Comparison of ENCODE assay signal across 11 cellular contexts in genomic region chr2:232689152-232689910, GRCh38. TPM values are rescaled to one million over a fixed set of nuclear protein-coding genes. Genes with fewer than 3 reads are reported as not detected.
DNase-seq lines count a peak whose midpoint lies in the region; ATAC-seq, FAIRE-seq and TF ChIP-seq lines count a peak whose summit lies in the region.
"Had no signal": no experiment of that assay in that cellular context is flagged by ENCODE, and none has a peak within 500 bp of the region (broad histone marks: within the 10 kb centered on the region; RNA-seq: fewer than 3 reads in every experiment).

No MANE protein-coding gene starts in this region.

- TF ChIP-seq CTCF in heart left ventricle (IDR thresholded peaks at IDR 0.05): no peak

- H3K9me3 ChIP-seq in heart left ventricle (peaks cover 0 to 5% (median 0%) of the 10 kb centered on the region in 12 donors), small intestine (ENCODE audit: control insufficient read depth, low read depth) (no peaks in the 10 kb centered on the region)
- H3K9me3 ChIP-seq: thoracic aorta had no signal

- H3K27me3 ChIP-seq in heart left ventricle: no peaks in the 10 kb centered on the region
- H3K27me3 ChIP-seq in small intestine (ENCODE audit: control insufficient read depth in 2 of 2, insufficient read depth in 2 of 2, low read length in 2 of 2): no peaks in the 10 kb centered on the region

- intact Hi-C loops in heart left ventricle (cut with DNase I): no loop called here

- H3K36me3 ChIP-seq in heart left ventricle (no peaks in the 10 kb centered on the region), small intestine (ENCODE audit: control insufficient read depth in 2 of 2, insufficient read depth in 2 of 2, low read length in 2 of 2) (no peaks in the 10 kb centered on the region)
- H3K36me3 ChIP-seq: thoracic aorta had no signal

- ATAC-seq in heart left ventricle (peak; percentile 60 to 86 (median 78)), GM21390 (IDR thresholded peaks at IDR 0.05; ENCODE audit: unreplicated experiment) (no peak)
- ATAC-seq: GM12878, HCT116 had no signal

- TF ChIP-seq POLR2A in heart left ventricle (IDR thresholded peaks at IDR 0.05): no peak

- H3K4me3 ChIP-seq in heart left ventricle (no peak overlapping the region), small intestine (ENCODE audit: low read depth in 1 of 2, low read length in 2 of 2) (no peak overlapping the region)
- H3K4me3 ChIP-seq: GM12878, thoracic aorta had no signal

- peak; percentile 28 for DNase-seq in HTR-8/SVneo (ENCODE audit: insufficient read length, low spot score)
- peak; percentile 52 to 57 for DNase-seq in SHP77 (lab: John Stamatoyannopoulos, UW)
- DNase-seq in heart left ventricle: peak; percentile 38 to 83 (median 66)
- peak; percentile 17 for DNase-seq in small intestine
- no peak for DNase-seq in Kasumi-1 (lab: John Stamatoyannopoulos, UW)
- no peak for DNase-seq in activated naive CD4-positive, alpha-beta T cell (lab: John Stamatoyannopoulos, UW)
- DNase-seq: stimulated activated CD4-positive, alpha-beta T cell treated with anti-CD3 and anti-CD28 coated beads, Interleukin-12 subunit alpha, Interleukin-12 subunit beta, amount 100 ng/mL, for 4 hours had no signal

- 28 to 47% (median 42%) methylated on average over 2 to 3 of the region's 3 CpGs for WGBS in heart left ventricle, 4 donors
- 39 to 47% (median 40%) methylated on average over 3 of the region's 3 CpGs for WGBS in small intestine, 3 donors

- H3K27ac ChIP-seq in heart left ventricle: peak overlapping the region in 3 of 12 donors; percentile 8 to 28 (median 24)
- no peak overlapping the region for H3K27ac ChIP-seq in small intestine (ENCODE audit: low read depth in 1 of 2, low read length in 1 of 2)
- H3K27ac ChIP-seq: thoracic aorta had no signal

- H3K4me1 ChIP-seq in heart left ventricle: peaks cover 0 to 9% (median 0%) of the 10 kb centered on the region in 12 donors
- H3K4me1 ChIP-seq in small intestine (ENCODE audit: control insufficient read depth in 2 of 2, insufficient read depth in 1 of 2, low read depth in 1 of 2, low read length in 1 of 2): no peaks in the 10 kb centered on the region

- no peak for FAIRE-seq in HTR-8/SVneo (lab: Jason Lieb, UNC)
- FAIRE-seq in small intestine (lab: Jason Lieb, UNC): no peak
- FAIRE-seq: GM12878 had no signal

RNA-seq across cellular contexts. Expression of gene GIGYF2, which starts 7.8 kb away (rescaled TPM):
- total RNA-seq in heart left ventricle: 10 to 100 TPM; 48.0 to 78.1 (median 61.3) TPM
- polyA plus RNA-seq in heart left ventricle: 10 to 100 TPM; 25.3 to 29.8 TPM
- 10 to 100 TPM; 12.7 to 20.1 (median 19.7) TPM for polyA plus RNA-seq in small intestine

RNA-seq across cellular contexts. Expression of gene EFHD1, which starts 55.9 kb away (rescaled TPM):
- total RNA-seq in heart left ventricle: 10 to 100 TPM in 7 of 9 donors, 1 to 10 TPM in 2; 9.0 to 44.8 (median 20.7) TPM
- polyA plus RNA-seq in heart left ventricle (10 to 100 TPM in 1 of 2 donors, 1 to 10 TPM in 1; 9.0 to 26.8 TPM), small intestine (1 to 10 TPM in 2 of 3 donors, under 1 TPM in 1; 0.45 to 8.5 (median 6.5) TPM)
- total RNA-seq: GM12878 had no signal

Comparison
In these comparisons a context has a peak if more than half of its experiments do, and no peak if none do; other contexts are left out.
1. DNase-seq: peak in HTR-8/SVneo (single experiment), SHP77 (2 of 2), heart left ventricle (5 of 5) and small intestine (single experiment); none in Kasumi-1 (0 of 2) and activated naive CD4-positive, alpha-beta T cell (0 of 4).